19 cellular contexts compared by ENCODE assay signal in genomic region chr6:1945235-1945832, GRCh38.
A peak's percentile ranks its signal among the peaks of the same experiment; 100 is the strongest.
DNase-seq lines count a peak whose midpoint lies in the region; ATAC-seq and TF ChIP-seq lines count a peak whose summit lies in the region.
"Had no signal": no experiment of that assay in that cellular context is flagged by ENCODE, and none has a peak within 500 bp of the region (broad histone marks: within the 10 kb centered on the region; RNA-seq: fewer than 3 reads in every experiment).

No MANE protein-coding gene starts in this region.

- H3K36me3 Mint-ChIP-seq in endodermal cell (ENCODE audit: low read depth), result no peaks in the 10 kb centered on the region
- peaks cover 4% of the 10 kb centered on the region for H3K36me3 Mint-ChIP-seq in natural killer cell treated with Interleukin-12 subunit alpha and Interleukin-12 subunit beta and Interleukin-15 and Interleukin-18, amount 100 ng/mL, for 72 hours

- peak overlapping the region; percentile 55 for H3K27ac Mint-ChIP-seq in endodermal cell
- peak overlapping the region; percentile 24 to 56 for H3K27ac Mint-ChIP-seq in natural killer cell treated with Interleukin-12 subunit alpha and Interleukin-12 subunit beta and Interleukin-15 and Interleukin-18, amount 100 ng/mL, for 72 hours
- H3K27ac Mint-ChIP-seq: CD14-positive monocyte; CD8-positive, alpha-beta T cell had no signal

- H3K4me1 ChIP-seq in endodermal cell (ENCODE audit: control insufficient read depth, insufficient read depth, low read length), result no peaks in the 10 kb centered on the region
- H3K4me1 ChIP-seq: A549, HAP-1 had no signal

- no peaks in the 10 kb centered on the region for H3K27me3 ChIP-seq in endodermal cell (ENCODE audit: control insufficient read depth, insufficient read depth, low read length, poor library complexity, severe bottlenecking)

- H3K27me3 Mint-ChIP-seq in endodermal cell (ENCODE audit: insufficient read depth), result no peaks in the 10 kb centered on the region
- H3K27me3 Mint-ChIP-seq in natural killer cell treated with Interleukin-12 subunit alpha and Interleukin-12 subunit beta and Interleukin-15 and Interleukin-18, amount 100 ng/mL, for 72 hours, result no peaks in the 10 kb centered on the region
- H3K27me3 Mint-ChIP-seq: IgD-negative memory B cell had no signal

- no peak overlapping the region for H3K27ac ChIP-seq in endodermal cell (ENCODE audit: low read depth, low read length)
- H3K27ac ChIP-seq: A549, HL-60 had no signal

- H3K4me3 ChIP-seq in endodermal cell (ENCODE audit: low read length), result no peak overlapping the region
- no peak overlapping the region for H3K4me3 ChIP-seq in foreskin fibroblast (ENCODE audit: low read depth in 1 of 2, low read length in 2 of 2)
- H3K4me3 ChIP-seq: A549, HAP-1 had no signal

- no peak overlapping the region for H3K9ac ChIP-seq in endodermal cell (ENCODE audit: extremely low read depth, low read length, poor library complexity, severe bottlenecking)

- TF ChIP-seq CTCF in endodermal cell (conservative IDR thresholded peaks at IDR 0.05) (peak; percentile 44), foreskin fibroblast (IDR thresholded peaks at IDR 0.05; ENCODE audit: low read depth, low read length) (no peak)

- ATAC-seq in GM19351 (IDR thresholded peaks at IDR 0.05; ENCODE audit: unreplicated experiment), result peak; percentile 72
- ATAC-seq in HG02610 (IDR thresholded peaks at IDR 0.05; ENCODE audit: unreplicated experiment), result peak; percentile 65
- ATAC-seq in natural killer cell treated with Interleukin-12 subunit alpha and Interleukin-12 subunit beta and Interleukin-15 and Interleukin-18, amount 100 ng/mL, for 72 hours, result peak; percentile 86 to 90
- ATAC-seq: A549; CD8-positive, alpha-beta T cell had no signal

- no peaks in the 10 kb centered on the region for H3K36me3 ChIP-seq in endodermal cell (ENCODE audit: control insufficient read depth, insufficient read depth, low read length)
- H3K36me3 ChIP-seq: HAP-1 had no signal

- H3K4me3 Mint-ChIP-seq in endodermal cell, result no peak overlapping the region
- H3K4me3 Mint-ChIP-seq in natural killer cell treated with Interleukin-12 subunit alpha and Interleukin-12 subunit beta and Interleukin-15 and Interleukin-18, amount 100 ng/mL, for 72 hours, result peak overlapping the region; percentile 54
- H3K4me3 Mint-ChIP-seq: CD14-positive monocyte; CD8-positive, alpha-beta T cell; IgD-negative memory B cell had no signal

- 89 to 92% methylated on average over 7 to 9 of the region's 9 CpGs for WGBS in endodermal cell (ENCODE audit: insufficient coverage in 1 of 2, insufficient read length in 1 of 2), 2 experiments

- H3K4me1 Mint-ChIP-seq in endodermal cell, result peaks cover 6% of the 10 kb centered on the region
- H3K4me1 Mint-ChIP-seq in natural killer cell treated with Interleukin-12 subunit alpha and Interleukin-12 subunit beta and Interleukin-15 and Interleukin-18, amount 100 ng/mL, for 72 hours (ENCODE audit: low read depth in 2 of 2), result peaks cover 15 to 18% of the 10 kb centered on the region in 2 donors

- H3K9me3 ChIP-seq in endodermal cell (ENCODE audit: control insufficient read depth, low read length), result no peaks in the 10 kb centered on the region
- H3K9me3 ChIP-seq: A549, HAP-1 had no signal

- no peaks in the 10 kb centered on the region for H3K9me3 Mint-ChIP-seq in endodermal cell
- no peaks in the 10 kb centered on the region for H3K9me3 Mint-ChIP-seq in natural killer cell treated with Interleukin-12 subunit alpha and Interleukin-12 subunit beta and Interleukin-15 and Interleukin-18, amount 100 ng/mL, for 72 hours
- H3K9me3 Mint-ChIP-seq: CD14-positive monocyte; CD8-positive, alpha-beta T cell; IgD-negative memory B cell had no signal

- DNase-seq in endodermal cell (no peak), foreskin fibroblast (no peak), NCI-H2081 treated with DMSO at 0.1 percent for 48 hours (lab: John Stamatoyannopoulos, UW) (no peak)
- no peak for DNase-seq in natural killer cell treated with Interleukin-12 subunit alpha and Interleukin-12 subunit beta and Interleukin-15 and Interleukin-18, amount 100 ng/mL, for 72 hours (ENCODE audit: low spot score)
- no peak for DNase-seq in effector CD8-positive, alpha-beta T cell (lab: John Stamatoyannopoulos, UW)
- DNase-seq: CD8-positive, alpha-beta T cell; COR-L47; DMS153; DMS79 treated with DMSO at 0.1 percent for 48 hours; EL; GOT3; KG1 had no signal
